ENCODE assay signal across 8 cellular contexts in the genomic region with DNA sequence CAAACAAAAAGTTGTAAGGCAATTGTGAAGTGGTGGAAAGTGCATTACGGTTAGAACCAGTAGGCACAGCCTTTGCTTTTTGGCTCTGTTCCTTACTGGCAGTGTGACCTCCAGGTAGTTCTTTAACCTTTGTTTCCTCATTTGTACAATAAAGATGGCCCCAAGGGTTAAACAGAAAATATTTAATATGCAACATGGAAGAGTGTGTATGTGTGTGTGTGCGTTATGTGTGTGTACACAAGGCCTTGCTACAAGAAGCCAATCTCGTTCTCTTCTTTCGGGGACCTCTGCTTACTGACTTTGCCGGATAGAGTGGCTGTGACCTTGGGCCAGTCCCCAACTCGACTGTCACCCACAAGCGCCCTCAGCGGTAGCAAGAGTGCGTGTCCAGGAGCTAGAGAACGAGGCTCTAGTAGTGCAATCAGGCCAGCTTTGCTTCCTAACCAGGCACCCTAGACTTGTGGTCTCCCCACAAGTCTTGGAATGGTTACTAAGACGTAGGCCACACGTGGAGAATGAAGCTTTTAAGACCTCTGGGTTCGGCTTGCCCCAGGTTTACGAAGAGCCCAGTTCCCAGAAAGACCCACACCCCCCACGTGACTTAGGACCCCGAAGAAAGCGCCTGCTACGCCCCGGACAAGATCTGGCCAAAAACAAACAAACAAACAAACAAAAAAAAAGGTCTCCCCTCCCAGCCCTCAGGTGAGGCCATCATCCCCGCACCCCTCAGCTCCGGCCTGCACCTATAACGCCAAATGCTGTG. TPM values are rescaled to one million over a fixed set of nuclear protein-coding genes. Genes with fewer than 3 reads are reported as not detected.
DNase-seq lines count a peak whose midpoint lies in the region; ATAC-seq and TF ChIP-seq lines count a peak whose summit lies in the region.

No MANE protein-coding gene starts in this region.

- no peaks in the 10 kb centered on the region for H3K27me3 Mint-ChIP-seq in activated naive CD8-positive, alpha-beta T cell treated with anti-CD3 and anti-CD28 coated beads, Interleukin-2, amount 10 ng/mL, durations not matched to agents 7 days and 5 days

- peak overlapping the region; percentile 90 for H3K4me3 Mint-ChIP-seq in activated naive CD8-positive, alpha-beta T cell treated with anti-CD3 and anti-CD28 coated beads, Interleukin-2, amount 10 ng/mL, durations not matched to agents 7 days and 5 days

- no peak for TF ChIP-seq CTCF in Panc1 (IDR thresholded peaks at IDR 0.05)

- H3K4me1 ChIP-seq in Panc1 (ENCODE audit: control insufficient read depth, insufficient read depth, low read length) = peaks cover 29% of the 10 kb centered on the region

- H3K36me3 ChIP-seq in Panc1 (ENCODE audit: control insufficient read depth, insufficient read depth, low read length) = peaks cover 3% of the 10 kb centered on the region

- H3K27me3 ChIP-seq in Panc1 (ENCODE audit: control insufficient read depth, insufficient read depth, low read length) = no peaks in the 10 kb centered on the region

- H3K4me1 Mint-ChIP-seq in activated naive CD8-positive, alpha-beta T cell treated with anti-CD3 and anti-CD28 coated beads, Interleukin-2, amount 10 ng/mL, durations not matched to agents 7 days and 5 days = peaks cover 42% of the 10 kb centered on the region

- peak overlapping the region; percentile 92 to 97 for H3K4me3 ChIP-seq in Panc1 (ENCODE audit: low read depth in 2 of 2, low read length in 2 of 2)

- POLR2A ChIA-PET in Panc1 (lab: Charles Lee) = interaction anchor here (0.6 to 0.8 kb wide), 4 partner anchors 18 to 707 kb away, joined by 3 to 9 read pairs (median 6); no protein-coding TSS in a partner anchor
- POLR2A ChIA-PET in activated naive CD8-positive, alpha-beta T cell treated with anti-CD3 and anti-CD28 coated beads, Interleukin-2, amount 10 ng/mL, durations not matched to agents 7 days and 5 days (lab: Charles Lee) = interaction anchor here (0.6 to 3.4 kb wide), 15 partner anchors 10 to 656 kb away, joined by 3 to 24 read pairs (median 4); a partner anchor contains a TSS

- peaks cover 13% of the 10 kb centered on the region for H3K36me3 Mint-ChIP-seq in activated naive CD8-positive, alpha-beta T cell treated with anti-CD3 and anti-CD28 coated beads, Interleukin-2, amount 10 ng/mL, durations not matched to agents 7 days and 5 days

- CTCF ChIA-PET in Panc1 (lab: Charles Lee) = interaction anchor here (0.6 to 1.6 kb wide), 2 partner anchors 60 to 1786 kb away, joined by 3 to 10 read pairs; no protein-coding TSS in a partner anchor

- ATAC-seq in HG03196 (IDR thresholded peaks at IDR 0.05; ENCODE audit: unreplicated experiment) = peak; percentile 25
- peak; percentile 10 for ATAC-seq in Panc1
- ATAC-seq in activated naive CD8-positive, alpha-beta T cell treated with anti-CD3 and anti-CD28 coated beads, Interleukin-2, amount 10 ng/mL, durations not matched to agents 7 days and 5 days (ENCODE audit: low read depth) = no peak
- peak; percentile 52 for ATAC-seq in left ventricle myocardium superior
- no peak for ATAC-seq in GM21360 (IDR thresholded peaks at IDR 0.05; ENCODE audit: unreplicated experiment)

- intact Hi-C loops in Panc1 (cut with micrococcal nuclease; ENCODE audit: unreplicated experiment) = no loop called here
- intact Hi-C loops in left ventricle myocardium superior (cut with micrococcal nuclease) = no loop called here

- peak overlapping the region; percentile 99 for H3K27ac ChIP-seq in Panc1 (ENCODE audit: low read length)

- no peaks in the 10 kb centered on the region for H3K9me3 Mint-ChIP-seq in activated naive CD8-positive, alpha-beta T cell treated with anti-CD3 and anti-CD28 coated beads, Interleukin-2, amount 10 ng/mL, durations not matched to agents 7 days and 5 days

- H3K9me3 ChIP-seq in Panc1 (ENCODE audit: control insufficient read depth, insufficient read depth, low read depth, low read length) = no peaks in the 10 kb centered on the region

- H3K27ac Mint-ChIP-seq in activated naive CD8-positive, alpha-beta T cell treated with anti-CD3 and anti-CD28 coated beads, Interleukin-2, amount 10 ng/mL, durations not matched to agents 7 days and 5 days = peak overlapping the region; percentile 99

- DNase-seq in NCI-H146 (lab: John Stamatoyannopoulos, UW) (peak; percentile 41), NCI-H146 treated with DMSO at 0.1 percent for 48 hours (lab: John Stamatoyannopoulos, UW; ENCODE audit: unreplicated experiment) (no peak), Panc1 (ENCODE audit: low read depth, low spot score) (no peak), left ventricle myocardium superior (peak; percentile 67), retina (peak; percentile 7)
- no peak for DNase-seq in activated naive CD8-positive, alpha-beta T cell treated with anti-CD3 and anti-CD28 coated beads, Interleukin-2, amount 10 ng/mL, durations not matched to agents 7 days and 5 days

- in situ Hi-C loops in Panc1 (cut with HindIII; ENCODE audit: low pct_unique_long_range_greater_than_20kb, low sequenced_read_pairs) = no loop called here

- TSS peak; percentile 75 for BruUV-seq in Panc1 (replicated peaks; lab: Mats Ljungman, UMichigan)

RNA-seq across cellular contexts. Expression of a gene that starts 0.6 kb away (rescaled TPM):
- total RNA-seq in Panc1 (2021; ENCODE audit: unreplicated experiment) (89.8 TPM), left ventricle myocardium superior (72.2 TPM)
- 84.6 TPM for polyA plus RNA-seq in Panc1 (2012; ENCODE audit: insufficient read length)
- 10 to 100 TPM; 57.6 to 61.5 TPM for total RNA-seq in activated naive CD8-positive, alpha-beta T cell treated with anti-CD3 and anti-CD28 coated beads, Interleukin-2, amount 10 ng/mL, durations not matched to agents 7 days and 5 days

RNA-seq across cellular contexts. Expression of a gene that starts 2.7 kb away (rescaled TPM):
- total RNA-seq in Panc1 (2021; ENCODE audit: unreplicated experiment) (96.2 TPM), left ventricle myocardium superior (89.7 TPM)
- 73.0 TPM for polyA plus RNA-seq in Panc1 (2012; ENCODE audit: insufficient read length)
- total RNA-seq in activated naive CD8-positive, alpha-beta T cell treated with anti-CD3 and anti-CD28 coated beads, Interleukin-2, amount 10 ng/mL, durations not matched to agents 7 days and 5 days = 100 to 1,000 TPM; 119 to 126 TPM

RNA-seq across cellular contexts. Expression of a gene that starts 46.8 kb away (rescaled TPM):
- total RNA-seq in Panc1 (2021; ENCODE audit: unreplicated experiment) (10.2 TPM), left ventricle myocardium superior (43.4 TPM)
- 10.3 TPM for polyA plus RNA-seq in Panc1 (2012; ENCODE audit: insufficient read length)
- 10 to 100 TPM; 13.4 to 17.6 TPM for total RNA-seq in activated naive CD8-positive, alpha-beta T cell treated with anti-CD3 and anti-CD28 coated beads, Interleukin-2, amount 10 ng/mL, durations not matched to agents 7 days and 5 days

RNA-seq across cellular contexts. Expression of a gene that starts 58.5 kb away (rescaled TPM):
- total RNA-seq in Panc1 (2021; ENCODE audit: unreplicated experiment) (2.3 TPM), left ventricle myocardium superior (5.6 TPM)
- polyA plus RNA-seq in Panc1 (2012; ENCODE audit: insufficient read length) = 2.8 TPM
- 1 to 10 TPM in 1 of 2 experiments, under 1 TPM in 1; 0.80 to 1.1 TPM for total RNA-seq in activated naive CD8-positive, alpha-beta T cell treated with anti-CD3 and anti-CD28 coated beads, Interleukin-2, amount 10 ng/mL, durations not matched to agents 7 days and 5 days

Comparison
In these comparisons a context has a peak if more than half of its experiments do, and no peak if none do; other contexts are left out.
1. DNase-seq: peak in NCI-H146 (single experiment), left ventricle myocardium superior (single experiment) and retina (single experiment); none in NCI-H146 treated with DMSO at 0.1 percent for 48 hours (single experiment), Panc1 (single experiment) and activated naive CD8-positive, alpha-beta T cell treated with anti-CD3 and anti-CD28 coated beads, Interleukin-2, amount 10 ng/mL, durations not matched to agents 7 days and 5 days (single experiment).
2. ATAC-seq: peak in HG03196 (single experiment), Panc1 (single experiment) and left ventricle myocardium superior (single experiment); none in activated naive CD8-positive, alpha-beta T cell treated with anti-CD3 and anti-CD28 coated beads, Interleukin-2, amount 10 ng/mL, durations not matched to agents 7 days and 5 days (single experiment) and GM21360 (single experiment).